In genomic region chr5:88588609-88589008, GRCh38 we compare ENCODE assay signal across 31 cellular contexts.
"Had no signal": no experiment of that assay in that cellular context is flagged by ENCODE, and none has a peak within 500 bp of the region (broad histone marks: within the 10 kb centered on the region; RNA-seq: fewer than 3 reads in every experiment).

No MANE protein-coding gene starts in this region.

- H3K27me3 ChIP-seq: adrenal gland, ascending aorta, brain microvascular endothelial cell, breast epithelium, cardiac muscle cell had no signal

- H3K4me1 ChIP-seq: adrenal gland, ascending aorta, breast epithelium had no signal

- H3K9me3 ChIP-seq: adrenal gland had no signal

- H3K36me3 ChIP-seq: adrenal gland, ascending aorta, brain microvascular endothelial cell, breast epithelium, cardiac muscle cell had no signal

- DNase-seq: activated effector memory CD4-positive, alpha-beta T cell treated with anti-CD3 and anti-CD28 coated beads, Interleukin-2, amount 50 U/mL, for 16 hours; activated effector memory CD4-positive, alpha-beta T cell treated with Interleukin-2 at 50 U/mL for 16 hours; activated gamma-delta T cell; activated gamma-delta T cell treated with Interleukin-2 at 50 U/mL for 16 hours; activated naive CD4-positive, alpha-beta T cell; activated naive CD4-positive, alpha-beta T cell treated with anti-CD3 and anti-CD28 coated beads for 36 hours; activated naive CD4-positive, alpha-beta T cell treated with anti-CD3 and anti-CD28 coated beads, Interleukin-2, amount 10 ng/mL, durations not matched to agents 7 days and 5 days; activated naive CD4-positive, alpha-beta T cell treated with anti-CD3 and anti-CD28 coated beads, Interleukin-2, amount 50 U/mL, for 16 hours; activated naive CD4-positive, alpha-beta T cell treated with Interleukin-2 at 50 U/mL for 16 hours; activated naive CD8-positive, alpha-beta T cell treated with anti-CD3 and anti-CD28 coated beads for 36 hours; activated naive CD8-positive, alpha-beta T cell treated with anti-CD3 and anti-CD28 coated beads, Interleukin-2, amount 10 ng/mL, durations not matched to agents 7 days and 5 days; activated naive CD8-positive, alpha-beta T cell treated with anti-CD3 and anti-CD28 coated beads, Interleukin-2, amount 50 U/mL, for 24 hours; activated T-cell treated with anti-CD3 and anti-CD28 coated beads, Interleukin-2, amount 50 U/mL, for 1 hour; activated T-cell treated with anti-CD3 and anti-CD28 coated beads, Interleukin-2, amount 50 U/mL, for 24 hours; activated T-cell treated with anti-CD3 and anti-CD28 coated beads, Interleukin-2, amount 50 U/mL, for 4 hours; activated T-cell treated with anti-CD3 and anti-CD28 coated beads, Interleukin-2, amount 50 U/mL, for 48 hours; activated T-cell treated with anti-CD3 and anti-CD28 coated beads, Interleukin-2, amount 50 U/mL, for 72 hours; adrenal gland; amniotic stem cell; amygdala; anterior cingulate cortex; aorta; brain microvascular endothelial cell; caudate nucleus; central memory CD4-positive, alpha-beta T cell; cerebellar nuclear complex had no signal

- H3K27ac ChIP-seq: adrenal gland, ascending aorta, brain microvascular endothelial cell, breast epithelium, cardiac muscle cell had no signal

- ATAC-seq: activated naive CD4-positive, alpha-beta T cell treated with anti-CD3 and anti-CD28 coated beads, Interleukin-2, amount 50 U/mL, for 72 hours; activated naive CD8-positive, alpha-beta T cell treated with anti-CD3 and anti-CD28 coated beads, Interleukin-2, amount 50 U/mL, for 24 hours; activated T-cell treated with anti-CD3 and anti-CD28 coated beads, Interleukin-2, amount 50 U/mL, for 4 hours; activated T-cell treated with anti-CD3 and anti-CD28 coated beads, Interleukin-2, amount 50 U/mL, for 72 hours; activated T-helper 17 cell treated with anti-CD3 and anti-CD28 coated beads, Interleukin-2, amount 50 U/mL, for 72 hours had no signal

- H3K4me3 ChIP-seq: adrenal gland, ascending aorta, breast epithelium, cardiac muscle cell had no signal
